In the genomic region with DNA sequence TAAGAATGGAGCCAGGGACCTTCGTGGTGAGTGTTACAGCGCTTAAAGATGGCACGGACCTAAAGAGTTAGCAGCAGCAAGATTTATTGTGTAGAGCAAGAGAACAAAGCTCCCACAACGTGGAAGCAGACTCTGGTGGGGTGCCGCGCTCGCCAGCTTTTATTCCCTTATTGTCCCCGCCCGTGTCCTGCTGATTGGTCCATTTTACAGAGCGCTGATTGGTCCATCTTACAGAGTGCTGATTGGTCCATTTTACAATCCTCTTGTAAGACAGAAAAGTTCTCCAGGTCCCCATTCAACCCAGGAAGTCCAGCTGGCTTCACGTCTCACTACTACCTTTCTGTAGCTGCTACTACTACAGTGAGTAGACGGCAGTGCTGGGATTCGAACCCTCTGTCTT, we compare ENCODE assay signal across 36 cellular contexts. TPM values are rescaled to one million over a fixed set of nuclear protein-coding genes. Genes with fewer than 3 reads are reported as not detected.
DNase-seq lines count a peak whose midpoint lies in the region; ATAC-seq, FAIRE-seq and TF ChIP-seq lines count a peak whose summit lies in the region.
"Had no signal": no experiment of that assay in that cellular context is flagged by ENCODE, and none has a peak within 500 bp of the region (broad histone marks: within the 10 kb centered on the region; RNA-seq: fewer than 3 reads in every experiment).

No MANE protein-coding gene starts in this region.

- H3K4me1 Mint-ChIP-seq in activated naive CD8-positive, alpha-beta T cell treated with anti-CD3 and anti-CD28 coated beads, Interleukin-2, amount 10 ng/mL, durations not matched to agents 7 days and 5 days = peaks cover 11% of the 10 kb centered on the region
- H3K4me1 Mint-ChIP-seq in activated naive CD8-positive, alpha-beta T cell treated with anti-CD3 and anti-CD28 coated beads, Interleukin-2, amount 50 U/mL, for 24 hours = peaks cover 8% of the 10 kb centered on the region
- no peaks in the 10 kb centered on the region for H3K4me1 Mint-ChIP-seq in activated T-helper 17 cell treated with anti-CD3 and anti-CD28 coated beads, Interleukin-2, amount 50 U/mL, for 72 hours
- H3K4me1 Mint-ChIP-seq in naive thymus-derived CD8-positive, alpha-beta T cell = peaks cover 6 to 19% (median 12%) of the 10 kb centered on the region in 4 donors

- peak overlapping the region; percentile 32 for H3K4me3 Mint-ChIP-seq in activated naive CD8-positive, alpha-beta T cell treated with anti-CD3 and anti-CD28 coated beads, Interleukin-2, amount 10 ng/mL, durations not matched to agents 7 days and 5 days
- no peak overlapping the region for H3K4me3 Mint-ChIP-seq in activated naive CD8-positive, alpha-beta T cell treated with anti-CD3 and anti-CD28 coated beads, Interleukin-2, amount 50 U/mL, for 24 hours
- peak overlapping the region; percentile 13 for H3K4me3 Mint-ChIP-seq in activated T-helper 17 cell treated with anti-CD3 and anti-CD28 coated beads, Interleukin-2, amount 50 U/mL, for 72 hours
- peak overlapping the region in 8 of 10 donors; percentile 14 to 69 (median 30) for H3K4me3 Mint-ChIP-seq in naive thymus-derived CD8-positive, alpha-beta T cell
- H3K4me3 Mint-ChIP-seq: memory B cell had no signal

- no peak for ATAC-seq in activated naive CD8-positive, alpha-beta T cell treated with anti-CD3 and anti-CD28 coated beads, Interleukin-2, amount 10 ng/mL, durations not matched to agents 7 days and 5 days (ENCODE audit: low read depth)
- no peak for ATAC-seq in activated naive CD8-positive, alpha-beta T cell treated with anti-CD3 and anti-CD28 coated beads, Interleukin-2, amount 50 U/mL, for 24 hours
- ATAC-seq in activated T-helper 17 cell treated with anti-CD3 and anti-CD28 coated beads, Interleukin-2, amount 50 U/mL, for 72 hours (replicated peaks) = no peak
- no peak for ATAC-seq in naive thymus-derived CD8-positive, alpha-beta T cell
- ATAC-seq in GM18505 (IDR thresholded peaks at IDR 0.05; ENCODE audit: unreplicated experiment) (no peak), GM18498 (IDR thresholded peaks at IDR 0.05; ENCODE audit: unreplicated experiment) (no peak)
- ATAC-seq: activated T-cell treated with anti-CD3 and anti-CD28 coated beads, Interleukin-2, amount 50 U/mL, for 72 hours; gastroesophageal sphincter; GM12878; left lobe of liver had no signal

- no peak for TF ChIP-seq POLR2A in GM18505 (IDR thresholded peaks at IDR 0.05; ENCODE audit: borderline replicate concordance, extremely low read depth, insufficient read depth, insufficient read length)

- H3K27ac Mint-ChIP-seq in activated naive CD8-positive, alpha-beta T cell treated with anti-CD3 and anti-CD28 coated beads, Interleukin-2, amount 10 ng/mL, durations not matched to agents 7 days and 5 days = no peak overlapping the region
- H3K27ac Mint-ChIP-seq in activated naive CD8-positive, alpha-beta T cell treated with anti-CD3 and anti-CD28 coated beads, Interleukin-2, amount 50 U/mL, for 24 hours = no peak overlapping the region
- H3K27ac Mint-ChIP-seq in activated T-helper 17 cell treated with anti-CD3 and anti-CD28 coated beads, Interleukin-2, amount 50 U/mL, for 72 hours = no peak overlapping the region
- H3K27ac Mint-ChIP-seq in naive thymus-derived CD8-positive, alpha-beta T cell = peak overlapping the region in 2 of 10 donors; percentile 25 to 35
- H3K27ac Mint-ChIP-seq: activated T-cell treated with anti-CD3 and anti-CD28 coated beads, Interleukin-2, amount 50 U/mL, for 72 hours; memory B cell had no signal

- POLR2A ChIA-PET in activated naive CD8-positive, alpha-beta T cell treated with anti-CD3 and anti-CD28 coated beads, Interleukin-2, amount 10 ng/mL, durations not matched to agents 7 days and 5 days (lab: Charles Lee) = interaction anchor here (0.5 kb wide), 1 partner anchor 221 kb away, joined by 3 read pairs; no protein-coding TSS in a partner anchor
- POLR2A ChIA-PET in naive thymus-derived CD8-positive, alpha-beta T cell (lab: Charles Lee) = interaction anchor here (0.6 kb wide), 2 partner anchors 17 to 77 kb away, joined by 3 to 4 read pairs; no protein-coding TSS in a partner anchor

- no peak for DNase-seq in activated naive CD8-positive, alpha-beta T cell treated with anti-CD3 and anti-CD28 coated beads, Interleukin-2, amount 10 ng/mL, durations not matched to agents 7 days and 5 days
- DNase-seq in activated naive CD8-positive, alpha-beta T cell treated with anti-CD3 and anti-CD28 coated beads, Interleukin-2, amount 50 U/mL, for 24 hours = no peak
- DNase-seq in naive thymus-derived CD8-positive, alpha-beta T cell = no peak
- DNase-seq in frontal cortex (ENCODE audit: low spot score in 2 of 2) = no peak
- no peak for DNase-seq in DMS79 (lab: John Stamatoyannopoulos, UW)
- DNase-seq: activated CD4-positive, alpha-beta T cell treated with anti-CD3 and anti-CD28 coated beads, Interleukin-2, amount 50 U/mL, for 48 hours; activated naive CD4-positive, alpha-beta T cell; activated T-cell treated with anti-CD3 and anti-CD28 coated beads, Interleukin-2, amount 50 U/mL, for 72 hours; brain microvascular endothelial cell; CD4-positive, alpha-beta memory T cell; EL; HCEC 1CT; hippocampal formation; NCI-H1048; NCI-H1694 treated with DMSO at 0.1 percent for 48 hours; NCI-H2171; NCI-H510A; right lobe of liver; RPMI8226; SJCRH30; stimulated activated CD8-positive, alpha-beta memory T cell treated with anti-CD3 and anti-CD28 coated beads, Interleukin-4, amount 100 ng/mL, for 48 hours; stomach; SW 1271; thyroid gland had no signal

- H3K36me3 Mint-ChIP-seq in activated naive CD8-positive, alpha-beta T cell treated with anti-CD3 and anti-CD28 coated beads, Interleukin-2, amount 10 ng/mL, durations not matched to agents 7 days and 5 days = peaks cover 1% of the 10 kb centered on the region
- H3K36me3 Mint-ChIP-seq in activated naive CD8-positive, alpha-beta T cell treated with anti-CD3 and anti-CD28 coated beads, Interleukin-2, amount 50 U/mL, for 24 hours (ENCODE audit: low read depth) = no peaks in the 10 kb centered on the region
- H3K36me3 Mint-ChIP-seq in activated T-helper 17 cell treated with anti-CD3 and anti-CD28 coated beads, Interleukin-2, amount 50 U/mL, for 72 hours (ENCODE audit: low read depth) = no peaks in the 10 kb centered on the region
- peaks cover 0 to 6% (median 0%) of the 10 kb centered on the region in 3 donors for H3K36me3 Mint-ChIP-seq in naive thymus-derived CD8-positive, alpha-beta T cell
- H3K36me3 Mint-ChIP-seq: CD4-positive, alpha-beta memory T cell had no signal

- FAIRE-seq in frontal cortex (lab: Jason Lieb, UNC) = no peak
- FAIRE-seq: GM12878 had no signal

- H3K9me3 Mint-ChIP-seq in activated naive CD8-positive, alpha-beta T cell treated with anti-CD3 and anti-CD28 coated beads, Interleukin-2, amount 10 ng/mL, durations not matched to agents 7 days and 5 days = peaks cover 2% of the 10 kb centered on the region
- no peaks in the 10 kb centered on the region for H3K9me3 Mint-ChIP-seq in activated naive CD8-positive, alpha-beta T cell treated with anti-CD3 and anti-CD28 coated beads, Interleukin-2, amount 50 U/mL, for 24 hours
- no peaks in the 10 kb centered on the region for H3K9me3 Mint-ChIP-seq in activated T-helper 17 cell treated with anti-CD3 and anti-CD28 coated beads, Interleukin-2, amount 50 U/mL, for 72 hours
- no peaks in the 10 kb centered on the region for H3K9me3 Mint-ChIP-seq in naive thymus-derived CD8-positive, alpha-beta T cell
- H3K9me3 Mint-ChIP-seq: activated T-cell treated with anti-CD3 and anti-CD28 coated beads, Interleukin-2, amount 50 U/mL, for 72 hours had no signal

- H3K27me3 Mint-ChIP-seq in activated naive CD8-positive, alpha-beta T cell treated with anti-CD3 and anti-CD28 coated beads, Interleukin-2, amount 10 ng/mL, durations not matched to agents 7 days and 5 days = peaks cover 11% of the 10 kb centered on the region
- peaks cover 28% of the 10 kb centered on the region for H3K27me3 Mint-ChIP-seq in activated naive CD8-positive, alpha-beta T cell treated with anti-CD3 and anti-CD28 coated beads, Interleukin-2, amount 50 U/mL, for 24 hours
- H3K27me3 Mint-ChIP-seq in activated T-helper 17 cell treated with anti-CD3 and anti-CD28 coated beads, Interleukin-2, amount 50 U/mL, for 72 hours = peaks cover 5% of the 10 kb centered on the region
- peaks cover 12 to 39% (median 23%) of the 10 kb centered on the region in 5 donors for H3K27me3 Mint-ChIP-seq in naive thymus-derived CD8-positive, alpha-beta T cell

RNA-seq across cellular contexts. Expression of a gene that starts 6.0 kb away (rescaled TPM):
- 1 to 10 TPM in 1 of 2 experiments, under 1 TPM in 1; 0.96 to 1.5 TPM for total RNA-seq in activated naive CD8-positive, alpha-beta T cell treated with anti-CD3 and anti-CD28 coated beads, Interleukin-2, amount 10 ng/mL, durations not matched to agents 7 days and 5 days
- total RNA-seq in activated T-helper 17 cell treated with anti-CD3 and anti-CD28 coated beads, Interleukin-2, amount 50 U/mL, for 72 hours = under 1 TPM in 1 of 2 donors, not detected in 1; 0.58 TPM
- total RNA-seq in naive thymus-derived CD8-positive, alpha-beta T cell = under 1 TPM in 1 of 2 experiments, not detected in 1; 0.33 TPM
- under 1 TPM in 1 of 3 donors, not detected in 2; 0.16 TPM for polyA plus RNA-seq in naive thymus-derived CD8-positive, alpha-beta T cell
- total RNA-seq in frontal cortex = not detected
- total RNA-seq: GM12878 had no signal

RNA-seq across cellular contexts. Expression of a gene that starts 8.1 kb away (rescaled TPM):
- total RNA-seq in activated naive CD8-positive, alpha-beta T cell treated with anti-CD3 and anti-CD28 coated beads, Interleukin-2, amount 10 ng/mL, durations not matched to agents 7 days and 5 days = 100 to 1,000 TPM; 134 to 135 TPM
- 10 to 100 TPM; 39.4 to 70.1 TPM for total RNA-seq in activated T-helper 17 cell treated with anti-CD3 and anti-CD28 coated beads, Interleukin-2, amount 50 U/mL, for 72 hours
- 100 to 1,000 TPM; 103 to 112 TPM for total RNA-seq in naive thymus-derived CD8-positive, alpha-beta T cell
- polyA plus RNA-seq in naive thymus-derived CD8-positive, alpha-beta T cell = 100 to 1,000 TPM; 489 to 564 (median 529) TPM
- total RNA-seq in frontal cortex = 9.4 TPM

RNA-seq across cellular contexts. Expression of a gene that starts 13.4 kb away (rescaled TPM):
- not detected for total RNA-seq in activated naive CD8-positive, alpha-beta T cell treated with anti-CD3 and anti-CD28 coated beads, Interleukin-2, amount 10 ng/mL, durations not matched to agents 7 days and 5 days
- total RNA-seq in activated T-helper 17 cell treated with anti-CD3 and anti-CD28 coated beads, Interleukin-2, amount 50 U/mL, for 72 hours = not detected
- not detected for total RNA-seq in naive thymus-derived CD8-positive, alpha-beta T cell
- not detected for polyA plus RNA-seq in naive thymus-derived CD8-positive, alpha-beta T cell
- not detected for total RNA-seq in frontal cortex
- total RNA-seq: activated T-cell treated with anti-CD3 and anti-CD28 coated beads, Interleukin-2, amount 50 U/mL, for 72 hours; CD4-positive, alpha-beta memory T cell; cerebellum; fibroblast of lung; gastroesophageal sphincter; GM12878; left lobe of liver; posterior vena cava; right lobe of liver; SJCRH30; stomach; thyroid gland; vagina had no signal
- polyA plus RNA-seq: A549; CD4-positive, alpha-beta memory T cell; fibroblast of lung; GM12878; stomach had no signal

RNA-seq across cellular contexts. Expression of a gene that starts 20.9 kb away (rescaled TPM):
- 10 to 100 TPM; 37.9 to 43.3 TPM for total RNA-seq in activated naive CD8-positive, alpha-beta T cell treated with anti-CD3 and anti-CD28 coated beads, Interleukin-2, amount 10 ng/mL, durations not matched to agents 7 days and 5 days
- total RNA-seq in activated T-helper 17 cell treated with anti-CD3 and anti-CD28 coated beads, Interleukin-2, amount 50 U/mL, for 72 hours = 10 to 100 TPM; 31.4 to 47.3 TPM
- 10 to 100 TPM; 14.2 to 16.8 TPM for total RNA-seq in naive thymus-derived CD8-positive, alpha-beta T cell
- 10 to 100 TPM; 17.4 to 24.4 (median 23.0) TPM for polyA plus RNA-seq in naive thymus-derived CD8-positive, alpha-beta T cell
- total RNA-seq in frontal cortex = 6.5 TPM

RNA-seq across cellular contexts. Expression of a gene that starts 21.0 kb away (rescaled TPM):
- 10 to 100 TPM; 66.3 to 69.3 TPM for total RNA-seq in activated naive CD8-positive, alpha-beta T cell treated with anti-CD3 and anti-CD28 coated beads, Interleukin-2, amount 10 ng/mL, durations not matched to agents 7 days and 5 days
- total RNA-seq in activated T-helper 17 cell treated with anti-CD3 and anti-CD28 coated beads, Interleukin-2, amount 50 U/mL, for 72 hours = 10 to 100 TPM; 56.4 to 99.2 TPM
- total RNA-seq in naive thymus-derived CD8-positive, alpha-beta T cell = 10 to 100 TPM; 76.4 to 86.8 TPM
- polyA plus RNA-seq in naive thymus-derived CD8-positive, alpha-beta T cell = 10 to 100 TPM; 64.0 to 82.4 (median 80.8) TPM
- total RNA-seq in frontal cortex = 25.3 TPM
